ENCODE assay signal across 15 cellular contexts in genomic region chr1:220843481-220844011, GRCh38. TPM values are rescaled to one million over a fixed set of nuclear protein-coding genes. Genes with fewer than 3 reads are reported as not detected.
DNase-seq lines count a peak whose midpoint lies in the region; ATAC-seq, FAIRE-seq and TF ChIP-seq lines count a peak whose summit lies in the region.
"Had no signal": no experiment of that assay in that cellular context is flagged by ENCODE, and none has a peak within 500 bp of the region (broad histone marks: within the 10 kb centered on the region; RNA-seq: fewer than 3 reads in every experiment).

No MANE protein-coding gene starts in this region.

- in situ Hi-C loops in GM13976 (cut with MboI; ENCODE audit: low sequenced_read_pairs, unreplicated experiment) = no loop called here

- H3K36me3 Mint-ChIP-seq in astrocyte (ENCODE audit: low read depth, unreplicated experiment) = no peaks in the 10 kb centered on the region
- H3K36me3 Mint-ChIP-seq: CD4-positive, alpha-beta memory T cell; T-cell had no signal

- H3K27me3 Mint-ChIP-seq in astrocyte (ENCODE audit: low read depth, unreplicated experiment) = no peaks in the 10 kb centered on the region

- TF ChIP-seq CTCF in astrocyte (IDR thresholded peaks at IDR 0.05; ENCODE audit: insufficient read depth, low read depth, low read length) (no peak), fibroblast of the aortic adventitia (IDR thresholded peaks at IDR 0.05; ENCODE audit: insufficient read depth, low read length) (no peak), upper lobe of left lung (IDR thresholded peaks at IDR 0.05) (no peak), GM13976 (IDR thresholded peaks at IDR 0.05; ENCODE audit: borderline replicate concordance, control extremely low read depth, extremely low read depth, insufficient read depth, missing control alignments) (no peak)

- no peaks in the 10 kb centered on the region for H4K20me1 ChIP-seq in astrocyte (ENCODE audit: insufficient read depth, low read length)

- TF ChIP-seq POLR2A in upper lobe of left lung (IDR thresholded peaks at IDR 0.05) = no peak

- no peaks in the 10 kb centered on the region for H3K9me3 ChIP-seq in astrocyte (ENCODE audit: insufficient read depth, low read depth, low read length)
- H3K9me3 ChIP-seq in muscle layer of colon (ENCODE audit: low read length) = no peaks in the 10 kb centered on the region
- H3K9me3 ChIP-seq in upper lobe of left lung = no peaks in the 10 kb centered on the region
- H3K9me3 ChIP-seq: esophagus muscularis mucosa, stomach had no signal

- no peaks in the 10 kb centered on the region for H3K36me3 ChIP-seq in astrocyte (ENCODE audit: insufficient read depth, low read length)
- no peaks in the 10 kb centered on the region for H3K36me3 ChIP-seq in muscle layer of colon (ENCODE audit: insufficient read depth, low read length)
- no peaks in the 10 kb centered on the region for H3K36me3 ChIP-seq in upper lobe of left lung
- H3K36me3 ChIP-seq: esophagus muscularis mucosa, stomach had no signal

- no peaks in the 10 kb centered on the region for H3K79me2 ChIP-seq in astrocyte (ENCODE audit: insufficient read depth, low read length)

- no peak overlapping the region for H3K27ac Mint-ChIP-seq in astrocyte (ENCODE audit: unreplicated experiment)
- H3K27ac Mint-ChIP-seq: T-cell had no signal

- no peak overlapping the region for H3K4me3 ChIP-seq in astrocyte (ENCODE audit: insufficient read depth, low read depth, low read length)
- H3K4me3 ChIP-seq in fibroblast of the aortic adventitia (ENCODE audit: low read depth, low read length) = no peak overlapping the region
- peak overlapping the region in 1 of 2 donors; percentile 15 for H3K4me3 ChIP-seq in muscle layer of colon (ENCODE audit: low read depth in 1 of 2, low read length in 2 of 2)
- H3K4me3 ChIP-seq in upper lobe of left lung = no peak overlapping the region
- H3K4me3 ChIP-seq: esophagus muscularis mucosa, stomach had no signal

- H2AFZ ChIP-seq in astrocyte (ENCODE audit: low read depth, low read length) = no peak overlapping the region

- peak; percentile 55 to 73 for ATAC-seq in upper lobe of left lung (ENCODE audit: low FRiP score in 2 of 2)
- ATAC-seq: T-cell had no signal

- no peaks in the 10 kb centered on the region for H3K4me1 Mint-ChIP-seq in astrocyte (ENCODE audit: low read depth, unreplicated experiment)
- H3K4me1 Mint-ChIP-seq: central memory CD8-positive, alpha-beta T cell; T-cell had no signal

- DNase-seq in astrocyte (ENCODE audit: low read depth) (peak; percentile 16), fibroblast of the aortic adventitia (ENCODE audit: low read depth) (peak; percentile 94), upper lobe of left lung (no peak), GM13976 (ENCODE audit: low spot score) (no peak), NCI-H2227 (lab: John Stamatoyannopoulos, UW; ENCODE audit: unreplicated experiment) (no peak), RCC 7860 (ENCODE audit: low spot score) (no peak)
- DNase-seq: CD4-positive, alpha-beta memory T cell; GDM1; kidney glomerular epithelial cell; NCI-H187; stomach; T-cell had no signal

- no peak for TF ChIP-seq EP300 in upper lobe of left lung (IDR thresholded peaks at IDR 0.05)

- H3K9ac ChIP-seq in astrocyte (ENCODE audit: low read length) = no peak overlapping the region
- H3K9ac ChIP-seq in muscle layer of colon (ENCODE audit: low read length) = peak overlapping the region; percentile 14

- FAIRE-seq in astrocyte (lab: Jason Lieb, UNC) (no peak), RCC 7860 (lab: Jason Lieb, UNC) (no peak)

- H3K27me3 ChIP-seq in astrocyte (ENCODE audit: insufficient read depth, low read length) (no peaks in the 10 kb centered on the region), muscle layer of colon (ENCODE audit: control insufficient read depth in 1 of 2, insufficient read depth in 2 of 2, low read length in 2 of 2) (no peaks in the 10 kb centered on the region), upper lobe of left lung (no peaks in the 10 kb centered on the region)
- H3K27me3 ChIP-seq: esophagus muscularis mucosa, stomach had no signal

- no peak overlapping the region for H3K27ac ChIP-seq in astrocyte (ENCODE audit: low read depth, low read length)
- H3K27ac ChIP-seq in muscle layer of colon (ENCODE audit: low read depth, low read length) = peak overlapping the region; percentile 19
- H3K27ac ChIP-seq in upper lobe of left lung = peak overlapping the region in 1 of 4 donors; percentile 16

- H3K4me2 ChIP-seq in astrocyte (ENCODE audit: low read length) = no peak overlapping the region

- WGBS in upper lobe of left lung, 2 donors = 33 to 54% methylated on average over 6 of the region's 6 CpGs

- H3K4me1 ChIP-seq in astrocyte (ENCODE audit: insufficient read depth, low read length) (no peaks in the 10 kb centered on the region), muscle layer of colon (ENCODE audit: insufficient read depth, low read length) (peaks cover 24% of the 10 kb centered on the region), upper lobe of left lung (no peaks in the 10 kb centered on the region)

- H3K9me3 Mint-ChIP-seq in astrocyte (ENCODE audit: unreplicated experiment) = no peaks in the 10 kb centered on the region
- H3K9me3 Mint-ChIP-seq: central memory CD8-positive, alpha-beta T cell; T-cell had no signal

- no peak overlapping the region for H3K4me3 Mint-ChIP-seq in astrocyte (ENCODE audit: unreplicated experiment)
- H3K4me3 Mint-ChIP-seq: CD4-positive, alpha-beta memory T cell; central memory CD8-positive, alpha-beta T cell; T-cell had no signal

RNA-seq across cellular contexts. Expression of gene HLX, which starts 35.7 kb away (rescaled TPM):
- total RNA-seq in astrocyte (1.4 and 2.1 TPM in 2 replicates), fibroblast of the aortic adventitia (ENCODE audit: low replicate concordance) (4.1 and 25.4 TPM in 2 replicates), upper lobe of left lung (10 to 100 TPM; 10.9 to 27.4 (median 20.5) TPM)

RNA-seq across cellular contexts. Expression of gene MTARC1, which starts 56.8 kb away (rescaled TPM):
- total RNA-seq in astrocyte (4.5 and 8.5 TPM in 2 replicates), fibroblast of the aortic adventitia (ENCODE audit: low replicate concordance) (0.72 and 4.3 TPM in 2 replicates), upper lobe of left lung (10 to 100 TPM in 5 of 6 donors, 1 to 10 TPM in 1; 10.0 to 41.7 (median 22.3) TPM)
- total RNA-seq: CD4-positive, alpha-beta memory T cell had no signal

Comparison
In these comparisons a context has a peak if more than half of its experiments do, and no peak if none do; other contexts are left out.
1. DNase-seq: peak in astrocyte (single experiment) and fibroblast of the aortic adventitia (single experiment); none in upper lobe of left lung (0 of 2), GM13976 (single experiment), NCI-H2227 (single experiment) and RCC 7860 (single experiment).